ENCODE assay signal across 8 cellular contexts in genomic region chr1:53945183-53945432, GRCh38. TPM values are rescaled to one million over a fixed set of nuclear protein-coding genes. Genes with fewer than 3 reads are reported as not detected.
DNase-seq lines count a peak whose midpoint lies in the region; ATAC-seq, FAIRE-seq and TF ChIP-seq lines count a peak whose summit lies in the region.

No MANE protein-coding gene starts in this region.

- H3K27ac ChIP-seq in A673 (ENCODE audit: low read depth, low read length, poor library complexity, severe bottlenecking) (peak overlapping the region; percentile 78), HUES48 (ENCODE audit: low read depth, low read length) (peak overlapping the region; percentile 68), muscle layer of colon (ENCODE audit: low read depth, low read length) (peak overlapping the region; percentile 94)

- H3K4me1 ChIP-seq in A673 (ENCODE audit: insufficient read depth, low read length, poor library complexity, severe bottlenecking) = peaks cover 4% of the 10 kb centered on the region
- peaks cover 17% of the 10 kb centered on the region for H3K4me1 ChIP-seq in HUES48 (ENCODE audit: control insufficient read depth, insufficient read depth, low read length)
- peaks cover 37% of the 10 kb centered on the region for H3K4me1 ChIP-seq in muscle layer of colon (ENCODE audit: insufficient read depth, low read length)

- no peak for FAIRE-seq in bronchial epithelial cell (lab: Jason Lieb, UNC)

- H3K27me3 ChIP-seq in A673 (replicated peaks; ENCODE audit: insufficient read depth, low read depth, low read length, poor library complexity) (no peaks in the 10 kb centered on the region), HUES48 (ENCODE audit: control insufficient read depth, insufficient read depth, low read length) (no peaks in the 10 kb centered on the region), bronchial epithelial cell (ENCODE audit: control insufficient read depth, insufficient read depth, low read length) (no peaks in the 10 kb centered on the region), muscle layer of colon (ENCODE audit: control insufficient read depth in 1 of 2, insufficient read depth in 2 of 2, low read length in 2 of 2) (no peaks in the 10 kb centered on the region)

- no TSS peak for BruUV-seq in A673 (replicated peaks; lab: Mats Ljungman, UMichigan)

- CTCF ChIA-PET in A673 (lab: Charles Lee) = interaction anchor here (1.1 kb wide), 1 partner anchor 67 kb away, joined by 4 read pairs; no protein-coding TSS in a partner anchor

- peak overlapping the region; percentile 48 for H3K9ac ChIP-seq in HUES48 (ENCODE audit: low read depth, low read length)
- H3K9ac ChIP-seq in muscle layer of colon (ENCODE audit: low read length) = peak overlapping the region; percentile 37

- TF ChIP-seq CTCF in A673 (conservative IDR thresholded peaks at IDR 0.05; ENCODE audit: low read depth, low read length) = no peak
- no peak for TF ChIP-seq CTCF in bronchial epithelial cell (IDR thresholded peaks at IDR 0.05; ENCODE audit: insufficient read depth, low read length, severe bottlenecking)

- H3K4me3 ChIP-seq in A673 (ENCODE audit: low read depth, low read length, poor library complexity, severe bottlenecking) (peak overlapping the region; percentile 63), HUES48 (ENCODE audit: low read depth, low read length) (peak overlapping the region; percentile 84), bronchial epithelial cell (ENCODE audit: low read depth, low read length) (peak overlapping the region; percentile 96), muscle layer of colon (ENCODE audit: low read depth in 1 of 2, low read length in 2 of 2) (peak overlapping the region; percentile 65 to 80)

- H3K9me3 ChIP-seq in A673 (ENCODE audit: low read depth, low read length, poor library complexity, severe bottlenecking) (no peaks in the 10 kb centered on the region), HUES48 (ENCODE audit: control insufficient read depth, insufficient read depth, low read length) (no peaks in the 10 kb centered on the region), muscle layer of colon (ENCODE audit: low read length) (no peaks in the 10 kb centered on the region)

- ATAC-seq in GM21528 (IDR thresholded peaks at IDR 0.05; ENCODE audit: low FRiP score, unreplicated experiment) = no peak

- H3K36me3 ChIP-seq in A673 (ENCODE audit: insufficient read depth, low read length, poor library complexity, severe bottlenecking) = no peaks in the 10 kb centered on the region
- H3K36me3 ChIP-seq in HUES48 (ENCODE audit: control insufficient read depth, insufficient read depth, low read length) = peaks cover 7% of the 10 kb centered on the region; the same call in 1 of the 2 replicates
- H3K36me3 ChIP-seq in bronchial epithelial cell (ENCODE audit: control insufficient read depth, insufficient read depth, low read length) = peaks cover 4% of the 10 kb centered on the region
- no peaks in the 10 kb centered on the region for H3K36me3 ChIP-seq in muscle layer of colon (ENCODE audit: insufficient read depth, low read length)

- intact Hi-C loops in A673 (cut with micrococcal nuclease; ENCODE audit: unreplicated experiment) = loop anchor here (5.0 kb wide), 1 partner anchor 68 kb away; no protein-coding TSS in a partner anchor

- POLR2A ChIA-PET in A673 (lab: Charles Lee; ENCODE audit: low non-redundant PET) = no interaction called here

- no peak for DNase-seq in A673 (ENCODE audit: low spot score)
- DNase-seq in bronchial epithelial cell (ENCODE audit: low read depth) = peak; percentile 10
- DNase-seq in DMS 273 treated with DMSO at 0.1 percent for 48 hours (lab: John Stamatoyannopoulos, UW) = no peak
- no peak for DNase-seq in RKO (ENCODE audit: low spot score)
- no peak for DNase-seq in NK-92 (lab: John Stamatoyannopoulos, UW; ENCODE audit: unreplicated experiment)

RNA-seq across cellular contexts. Expression of gene IFT25, which starts 0.4 kb away (rescaled TPM):
- total RNA-seq in A673 (2021) (34.7 and 41.0 TPM in 2 replicates), bronchial epithelial cell (9.7 and 12.9 TPM in 2 replicates)

RNA-seq across cellular contexts. Expression of gene LRRC42, which starts 1.0 kb away (rescaled TPM):
- total RNA-seq in A673 (2021) (25.7 and 25.8 TPM in 2 replicates), bronchial epithelial cell (44.9 and 51.1 TPM in 2 replicates)

RNA-seq across cellular contexts. Expression of gene DIO1, which starts 51.1 kb away (rescaled TPM):
- total RNA-seq in A673 (2021) = not detected in 2 replicates
- total RNA-seq in bronchial epithelial cell = not detected in 2 replicates

RNA-seq across cellular contexts. Expression of gene YIPF1, which starts 55.5 kb away (rescaled TPM):
- 7.8 and 8.5 TPM in 2 replicates for total RNA-seq in A673 (2021)
- 18.7 and 28.4 TPM in 2 replicates for total RNA-seq in bronchial epithelial cell
